1 cellular context compared by ENCODE assay signal in genomic region chr22:22144858-22145257, GRCh38.
TF ChIP-seq lines count a peak whose summit lies in the region.

No MANE protein-coding gene starts in this region.

TF ChIP-seq in GM23338, 12 proteins besides CTCF, POLR2A, EP300 and RAD21:
- TF ChIP-seq REST (IDR thresholded peaks at IDR 0.05; ENCODE audit: unreplicated experiment) (no peak), ZNF462 (CRISPR knock-in tag; IDR thresholded peaks at IDR 0.05) (no peak), POLR2AphosphoS5 (IDR thresholded peaks at IDR 0.05; ENCODE audit: low read depth) (no peak), ZNF331 (CRISPR knock-in tag; IDR thresholded peaks at IDR 0.05; ENCODE audit: low read depth) (no peak), ZNF114 (CRISPR knock-in tag; IDR thresholded peaks at IDR 0.05) (no peak), EZH2phosphoT487 (IDR thresholded peaks at IDR 0.05; ENCODE audit: unreplicated experiment) (no peak), STAT1 (IDR thresholded peaks at IDR 0.05; ENCODE audit: unreplicated experiment) (no peak), EZH2 (IDR thresholded peaks at IDR 0.05; ENCODE audit: low read depth, unreplicated experiment) (no peak), JUNB (IDR thresholded peaks at IDR 0.05; ENCODE audit: unreplicated experiment) (no peak), NANOG (IDR thresholded peaks at IDR 0.05; ENCODE audit: borderline replicate concordance) (no peak)
